In the genomic region with DNA sequence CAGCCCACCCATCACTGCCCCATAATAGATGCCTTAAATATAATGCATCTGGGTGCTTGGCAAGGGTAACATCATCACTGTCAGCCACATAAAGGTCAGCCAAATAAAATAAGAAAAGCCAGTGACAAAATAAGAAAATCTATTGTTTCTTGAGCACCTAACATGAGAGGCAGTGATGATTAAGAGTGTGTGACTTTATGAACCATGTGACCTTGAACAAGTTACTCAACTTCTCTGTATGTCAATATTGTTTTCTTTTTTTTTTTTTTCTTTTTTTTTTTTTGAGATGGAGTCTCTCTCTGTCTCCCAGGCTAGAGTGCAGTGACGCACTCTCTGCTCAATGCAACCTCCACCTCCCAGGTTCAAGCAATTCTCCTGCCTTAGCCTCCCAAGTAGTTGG, we compare ENCODE assay signal across 21 cellular contexts.
DNase-seq lines count a peak whose midpoint lies in the region; ATAC-seq, FAIRE-seq and TF ChIP-seq lines count a peak whose summit lies in the region.
"Had no signal": no experiment of that assay in that cellular context is flagged by ENCODE, and none has a peak within 500 bp of the region (broad histone marks: within the 10 kb centered on the region; RNA-seq: fewer than 3 reads in every experiment).

No MANE protein-coding gene starts in this region.

- no peaks in the 10 kb centered on the region for H3K27me3 ChIP-seq in ACC112 (ENCODE audit: insufficient read depth, low read length)
- no peaks in the 10 kb centered on the region for H3K27me3 ChIP-seq in endothelial cell of umbilical vein (ENCODE audit: control insufficient read depth in 2 of 2, insufficient read depth in 2 of 2, low read length in 2 of 2)
- H3K27me3 ChIP-seq in osteoblast (ENCODE audit: insufficient read depth, low read length): no peaks in the 10 kb centered on the region
- no peaks in the 10 kb centered on the region for H3K27me3 ChIP-seq in foreskin keratinocyte
- H3K27me3 ChIP-seq: neutrophil, spleen had no signal

- H3K79me2 ChIP-seq in ACC112 (ENCODE audit: control insufficient read depth, insufficient read depth, low read length, unreplicated experiment) (no peaks in the 10 kb centered on the region), endothelial cell of umbilical vein (ENCODE audit: control insufficient read depth, insufficient read depth, low read length) (no peaks in the 10 kb centered on the region), osteoblast (ENCODE audit: insufficient read depth, low read length) (no peaks in the 10 kb centered on the region)

- DNase-seq in LHCN-M2 (ENCODE audit: low read depth) (peak; percentile 34), endothelial cell of umbilical vein (ENCODE audit: low read depth, low spot score) (peak; percentile 4), osteoblast (ENCODE audit: insufficient read length, low spot score, missing footprints) (no peak), foreskin keratinocyte (no peak), SW 1271 (lab: John Stamatoyannopoulos, UW) (no peak), NCI-H69 (lab: John Stamatoyannopoulos, UW) (no peak)
- no peak for DNase-seq in effector CD4-positive, alpha-beta T cell
- DNase-seq: cerebellar nuclear complex; KG1; NCI-H1048; NCI-H187; SK-N-SH; spleen; stimulated activated CD4-positive, alpha-beta T cell treated with anti-CD3 and anti-CD28 coated beads, Interleukin-4, amount 100 ng/mL, for 24 hours; stimulated activated naive CD4-positive, alpha-beta T cell had no signal

- no peak for FAIRE-seq in endothelial cell of umbilical vein (lab: Jason Lieb, UNC)
- FAIRE-seq: astrocyte, GM12878, RCC 7860 had no signal

- H3K36me3 ChIP-seq in ACC112 (ENCODE audit: insufficient read depth, low read length) (no peaks in the 10 kb centered on the region), endothelial cell of umbilical vein (ENCODE audit: control insufficient read depth in 2 of 2, extremely low read depth in 1 of 2, insufficient read depth in 2 of 2, low read length in 2 of 2) (no peaks in the 10 kb centered on the region), osteoblast (ENCODE audit: insufficient read depth, low read length) (peaks cover 5% of the 10 kb centered on the region)
- H3K36me3 ChIP-seq: thoracic aorta had no signal

- intact Hi-C loops in endothelial cell of umbilical vein (cut with micrococcal nuclease): no loop called here

- dilution Hi-C loops in endothelial cell of umbilical vein (cut with MboI; ENCODE audit: extremely low pct_ligation_motif_present, low sequenced_read_pairs): no loop called here

- no peaks in the 10 kb centered on the region for H4K20me1 ChIP-seq in endothelial cell of umbilical vein (replicated peaks; ENCODE audit: control insufficient read depth, extremely low read depth, insufficient read depth, low read length)
- no peaks in the 10 kb centered on the region for H4K20me1 ChIP-seq in osteoblast (ENCODE audit: insufficient read depth, low read length)

- H3K9me1 ChIP-seq in endothelial cell of umbilical vein (replicated peaks; ENCODE audit: control insufficient read depth, extremely low read depth, insufficient read depth, low read length): no peaks in the 10 kb centered on the region

- H3K9ac ChIP-seq in endothelial cell of umbilical vein (replicated peaks; ENCODE audit: extremely low read depth, insufficient read depth, low read length): no peak overlapping the region
- H3K9ac ChIP-seq: SK-N-SH had no signal

- H3K9me3 ChIP-seq in endothelial cell of umbilical vein (replicated peaks; ENCODE audit: control insufficient read depth, insufficient read depth, low read length): no peaks in the 10 kb centered on the region
- H3K9me3 ChIP-seq in osteoblast (ENCODE audit: low read depth, low read length): no peaks in the 10 kb centered on the region
- H3K9me3 ChIP-seq: neutrophil, SK-N-SH, spleen, thoracic aorta had no signal

- no TSS peak for BruUV-seq in endothelial cell of umbilical vein (replicated peaks; lab: Mats Ljungman, UMichigan)

- H3K4me1 ChIP-seq in ACC112 (ENCODE audit: control insufficient read depth, insufficient read depth, low read length, unreplicated experiment): peaks cover 53% of the 10 kb centered on the region
- H3K4me1 ChIP-seq in endothelial cell of umbilical vein (ENCODE audit: control insufficient read depth, extremely low read depth, insufficient read depth, low read length): no peaks in the 10 kb centered on the region
- peaks cover 52% of the 10 kb centered on the region for H3K4me1 ChIP-seq in osteoblast (ENCODE audit: insufficient read depth, low read length)
- H3K4me1 ChIP-seq in foreskin keratinocyte: no peaks in the 10 kb centered on the region

- CTCF ChIA-PET in endothelial cell of umbilical vein (lab: Charles Lee): no interaction called here

- H3K4me2 ChIP-seq in endothelial cell of umbilical vein (ENCODE audit: insufficient read depth, low read length) (no peak overlapping the region), osteoblast (ENCODE audit: insufficient read depth, low read length) (no peak overlapping the region)
- H3K4me2 ChIP-seq: SK-N-SH had no signal

- ATAC-seq in foreskin keratinocyte: no peak
- ATAC-seq: GM12878 had no signal

- POLR2A ChIA-PET in endothelial cell of umbilical vein (lab: Charles Lee): no interaction called here

- H3K4me3 ChIP-seq in ACC112 (ENCODE audit: low read depth, low read length) (no peak overlapping the region), endothelial cell of umbilical vein (replicated peaks in 1 of 3; ENCODE audit: insufficient read depth in 1 of 3, low read depth in 1 of 3, low read length in 3 of 3) (no peak overlapping the region), osteoblast (ENCODE audit: insufficient read depth, low read length) (no peak overlapping the region)
- H3K4me3 ChIP-seq: GM12878, spleen, thoracic aorta had no signal

- H3K27ac ChIP-seq in ACC112 (ENCODE audit: low read depth, low read length) (peak overlapping the region; percentile 73), endothelial cell of umbilical vein (ENCODE audit: insufficient read depth, low read depth, low read length) (no peak overlapping the region), osteoblast (ENCODE audit: low read depth, low read length) (peak overlapping the region; percentile 31), foreskin keratinocyte (no peak overlapping the region)
- H3K27ac ChIP-seq: thoracic aorta had no signal

- H2AFZ ChIP-seq in ACC112 (ENCODE audit: low read length, unreplicated experiment): no peak overlapping the region
- H2AFZ ChIP-seq in endothelial cell of umbilical vein (ENCODE audit: low read depth, low read length): no peak overlapping the region
- no peak overlapping the region for H2AFZ ChIP-seq in osteoblast (ENCODE audit: low read length)

- TF ChIP-seq POLR2A in endothelial cell of umbilical vein (IDR thresholded peaks at IDR 0.05; ENCODE audit: low read depth, low read length): no peak

- no peak for TF ChIP-seq CTCF in endothelial cell of umbilical vein (IDR thresholded peaks at IDR 0.05; ENCODE audit: extremely low read depth in 1 of 2, insufficient read depth in 1 of 2, low read depth in 1 of 2, low read length in 2 of 2)
- TF ChIP-seq CTCF in osteoblast (IDR thresholded peaks at IDR 0.05; ENCODE audit: extremely low read depth, low read depth, low read length): no peak
- no peak for TF ChIP-seq CTCF in foreskin keratinocyte (conservative IDR thresholded peaks at IDR 0.05)

TF ChIP-seq in endothelial cell of umbilical vein, 7 proteins besides CTCF, POLR2A, EP300 and RAD21:
- TF ChIP-seq POLR2AphosphoS5 (IDR thresholded peaks at IDR 0.05; ENCODE audit: insufficient read depth, low read depth, low read length) (no peak), FOS (IDR thresholded peaks at IDR 0.05; ENCODE audit: borderline replicate concordance, insufficient read depth, low read length) (no peak), JUN (IDR thresholded peaks at IDR 0.05; ENCODE audit: borderline replicate concordance, insufficient read depth, insufficient read length, low read depth) (no peak), EZH2 (IDR thresholded peaks at IDR 0.05; ENCODE audit: borderline replicate concordance, low read depth, low read length, severe bottlenecking) (no peak), MYC (IDR thresholded peaks at IDR 0.05; ENCODE audit: low read depth, low read length) (no peak), GATA2 (IDR thresholded peaks at IDR 0.05; ENCODE audit: insufficient read depth, insufficient read length, low read depth, low read length) (no peak)
- TF ChIP-seq, protein P1, sequence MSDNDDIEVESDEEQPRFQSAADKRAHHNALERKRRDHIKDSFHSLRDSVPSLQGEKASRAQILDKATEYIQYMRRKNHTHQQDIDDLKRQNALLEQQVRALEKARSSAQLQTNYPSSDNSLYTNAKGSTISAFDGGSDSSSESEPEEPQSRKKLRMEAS (IDR thresholded peaks at IDR 0.05; ENCODE audit: insufficient read depth, insufficient read length): no peak
TF ChIP-seq in endothelial cell of umbilical vein: peak in this region for 0.

Comparison
In these comparisons a context has a peak if more than half of its experiments do, and no peak if none do; other contexts are left out.
1. H3K27ac ChIP-seq: peak in ACC112 (single experiment) and osteoblast (single experiment); none in endothelial cell of umbilical vein (single experiment) and foreskin keratinocyte (single experiment).
2. DNase-seq: peak in LHCN-M2 (single experiment) and endothelial cell of umbilical vein (single experiment); none in osteoblast (single experiment), effector CD4-positive, alpha-beta T cell (single experiment), foreskin keratinocyte (0 of 2), SW 1271 (0 of 2) and NCI-H69 (single experiment).